1 cellular context compared by ENCODE assay signal in the genomic region with DNA sequence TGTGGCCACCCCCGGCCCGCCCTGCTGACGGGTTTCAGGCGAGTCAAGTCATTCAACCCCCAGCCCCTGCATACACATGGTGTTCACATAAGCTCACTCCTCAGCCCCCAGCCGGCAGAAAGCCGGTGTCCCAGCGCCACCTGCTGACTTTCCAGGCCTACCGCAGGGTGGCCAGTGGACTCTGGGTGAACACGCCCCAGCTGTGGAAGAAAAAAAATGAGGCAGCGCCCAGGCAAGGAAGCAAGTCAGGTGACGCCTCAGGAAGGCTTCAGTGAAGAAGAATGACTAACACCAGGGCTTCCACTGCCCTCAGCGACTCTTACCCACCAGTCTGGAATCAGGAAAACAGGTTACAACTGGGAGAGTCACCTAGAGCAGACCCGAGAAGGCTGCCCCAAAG.
TF ChIP-seq lines count a peak whose summit lies in the region.

No MANE protein-coding gene starts in this region.

TF ChIP-seq in H1, 55 proteins besides CTCF, POLR2A, EP300 and RAD21:
- TF ChIP-seq EGR1 (IDR thresholded peaks at IDR 0.05; ENCODE audit: borderline replicate concordance, low read depth, low read length) (no peak), TAF7 (optimal IDR thresholded peaks at IDR 0.05; ENCODE audit: borderline replicate concordance, low read depth, low read length) (no peak)
